Comparison of ENCODE assay signal across 7 cellular contexts in genomic region chr19:14571695-14572490, GRCh38.
DNase-seq lines count a peak whose midpoint lies in the region; ATAC-seq and TF ChIP-seq lines count a peak whose summit lies in the region.

TSS of gene NDUFB7 (minus strand) at chr19:14572066. CDS start at chr19:14572000, 66 bp downstream.

- peak; percentile 68 for TF ChIP-seq CTCF in retinal pigment epithelial cell (conservative IDR thresholded peaks at IDR 0.05; ENCODE audit: low read depth, low read length)

- H3K4me3 ChIP-seq in retinal pigment epithelial cell (ENCODE audit: low read length), result peak within 1 kb of the TSS; percentile 80

- ATAC-seq in GM18508 (IDR thresholded peaks at IDR 0.05; ENCODE audit: insufficient read depth, unreplicated experiment) (peak; percentile 41), HG03025 (IDR thresholded peaks at IDR 0.05; ENCODE audit: low FRiP score, unreplicated experiment) (peak; percentile 82)

- DNase-seq in NCI-H2029 treated with DMSO at 0.1 percent for 48 hours (lab: John Stamatoyannopoulos, UW) (peak; percentile 89), T-helper 9 cell (peak; percentile 82), astrocyte of the hippocampus (ENCODE audit: low read depth, low spot score) (peak; percentile 96), hippocampal formation (lab: John Stamatoyannopoulos, UW) (peak; percentile 90 to 95), retinal pigment epithelial cell (ENCODE audit: low read depth) (peak; percentile 81)

Comparison
In these comparisons a context has a peak if more than half of its experiments do, and no peak if none do; other contexts are left out.
1. Peak in every context shown above with its lines: DNase-seq, ATAC-seq and H3K4me3 ChIP-seq.